13 cellular contexts compared by ENCODE assay signal in genomic region chr12:27243006-27243405, GRCh38. TPM values are rescaled to one million over a fixed set of nuclear protein-coding genes. Genes with fewer than 3 reads are reported as not detected.
DNase-seq lines count a peak whose midpoint lies in the region; ATAC-seq and TF ChIP-seq lines count a peak whose summit lies in the region.
"Had no signal": no experiment of that assay in that cellular context is flagged by ENCODE, and none has a peak within 500 bp of the region (broad histone marks: within the 10 kb centered on the region; RNA-seq: fewer than 3 reads in every experiment).

No MANE protein-coding gene starts in this region.

- TF ChIP-seq CTCF in OCI-LY7 (conservative IDR thresholded peaks at IDR 0.05; ENCODE audit: low read length) (no peak), mesothelial cell of epicardium (IDR thresholded peaks at IDR 0.05; ENCODE audit: unreplicated experiment) (no peak), transverse colon (IDR thresholded peaks at IDR 0.05) (no peak), foreskin keratinocyte (conservative IDR thresholded peaks at IDR 0.05) (no peak), ovary (IDR thresholded peaks at IDR 0.05) (no peak)

- no peak for TF ChIP-seq POLR2A in transverse colon (IDR thresholded peaks at IDR 0.05)
- TF ChIP-seq POLR2A in ovary (IDR thresholded peaks at IDR 0.05), result no peak

- no peaks in the 10 kb centered on the region; the same call in 1 of the 2 replicates for H3K79me2 ChIP-seq in OCI-LY7 (ENCODE audit: insufficient read depth, low read depth, low read length)

- WGBS in transverse colon (ENCODE audit: low coverage in 1 of 2), 2 donors, result 63 to 82% methylated on average over 3 to 4 of the region's 4 CpGs
- WGBS in ovary, 3 donors, result 93 to 96% (median 94%) methylated on average over 4 of the region's 4 CpGs

- no peak for ATAC-seq in activated naive CD8-positive, alpha-beta T cell treated with anti-CD3 and anti-CD28 coated beads, Interleukin-2, amount 50 U/mL, for 24 hours
- no peak for ATAC-seq in foreskin keratinocyte

- H4K20me1 ChIP-seq in OCI-LY7 (ENCODE audit: insufficient read depth, low read length), result no peaks in the 10 kb centered on the region

- peaks cover 14% of the 10 kb centered on the region for H3K4me1 ChIP-seq in OCI-LY7 (ENCODE audit: insufficient read depth, low read length, poor library complexity, severe bottlenecking)
- H3K4me1 ChIP-seq in transverse colon, result peaks cover 2 to 30% (median 14%) of the 10 kb centered on the region in 4 donors
- H3K4me1 ChIP-seq in foreskin keratinocyte, result peaks cover 16% of the 10 kb centered on the region
- peaks cover 3% of the 10 kb centered on the region for H3K4me1 ChIP-seq in ovary (ENCODE audit: insufficient read depth)

- peak overlapping the region; percentile 100 for H2AFZ ChIP-seq in OCI-LY7 (ENCODE audit: low read length)

- no peak overlapping the region for H3K27ac Mint-ChIP-seq in activated naive CD8-positive, alpha-beta T cell
- H3K27ac Mint-ChIP-seq in activated naive CD8-positive, alpha-beta T cell treated with anti-CD3 and anti-CD28 coated beads, Interleukin-2, amount 50 U/mL, for 24 hours, result no peak overlapping the region
- no peak overlapping the region for H3K27ac Mint-ChIP-seq in mesothelial cell of epicardium

- H3K27me3 ChIP-seq in transverse colon (no peaks in the 10 kb centered on the region), foreskin keratinocyte (no peaks in the 10 kb centered on the region), ovary (no peaks in the 10 kb centered on the region)
- H3K27me3 ChIP-seq: heart left ventricle had no signal

- no peaks in the 10 kb centered on the region for H3K27me3 Mint-ChIP-seq in activated naive CD8-positive, alpha-beta T cell
- no peaks in the 10 kb centered on the region for H3K27me3 Mint-ChIP-seq in activated naive CD8-positive, alpha-beta T cell treated with anti-CD3 and anti-CD28 coated beads, Interleukin-2, amount 50 U/mL, for 24 hours
- H3K27me3 Mint-ChIP-seq in mesothelial cell of epicardium (ENCODE audit: low read depth), result no peaks in the 10 kb centered on the region

- peaks cover 4% of the 10 kb centered on the region for H3K36me3 Mint-ChIP-seq in activated naive CD8-positive, alpha-beta T cell
- H3K36me3 Mint-ChIP-seq in activated naive CD8-positive, alpha-beta T cell treated with anti-CD3 and anti-CD28 coated beads, Interleukin-2, amount 50 U/mL, for 24 hours (ENCODE audit: low read depth), result peaks cover 4% of the 10 kb centered on the region
- peaks cover under 1% of the 10 kb centered on the region for H3K36me3 Mint-ChIP-seq in mesothelial cell of epicardium

- in situ Hi-C loops in transverse colon (cut with MboI; ENCODE audit: low pct_ligation_motif_present in 1 of 4, low pct_unique_long_range_greater_than_20kb in 1 of 4, low sequenced_read_pairs in 3 of 4), result loop anchor here in 1 of 4 donors (10.0 kb wide), 1 partner anchor 218 kb away; the partner anchor contains the start of gene MED21

- CTCF ChIA-PET in OCI-LY7 (lab: Charles Lee; ENCODE audit: unreplicated experiment), result no interaction called here

- H3K4me2 ChIP-seq in OCI-LY7 (ENCODE audit: low read length), result no peak overlapping the region

- H3K27ac ChIP-seq in OCI-LY7 (ENCODE audit: low read depth, low read length, poor library complexity, severe bottlenecking) (no peak overlapping the region), transverse colon (peak overlapping the region in 3 of 4 donors; percentile 91 to 94 (median 92)), foreskin keratinocyte (no peak overlapping the region), ovary (no peak overlapping the region)

- no peak for TF ChIP-seq EP300 in transverse colon (IDR thresholded peaks at IDR 0.05; ENCODE audit: low read depth)
- no peak for TF ChIP-seq EP300 in ovary (IDR thresholded peaks at IDR 0.05)

- no peaks in the 10 kb centered on the region for H3K9me2 ChIP-seq in OCI-LY7 (ENCODE audit: insufficient read depth, low read length)

- no peaks in the 10 kb centered on the region for H3K9me3 Mint-ChIP-seq in activated naive CD8-positive, alpha-beta T cell (ENCODE audit: low read depth)
- H3K9me3 Mint-ChIP-seq in activated naive CD8-positive, alpha-beta T cell treated with anti-CD3 and anti-CD28 coated beads, Interleukin-2, amount 50 U/mL, for 24 hours, result peaks cover 5% of the 10 kb centered on the region
- no peaks in the 10 kb centered on the region for H3K9me3 Mint-ChIP-seq in mesothelial cell of epicardium

- no TSS peak for BruUV-seq in OCI-LY7 (replicated peaks; lab: Mats Ljungman, UMichigan)

- H3K4me3 ChIP-seq in OCI-LY7 (ENCODE audit: low read depth, low read length, poor library complexity, severe bottlenecking) (no peak overlapping the region), transverse colon (no peak overlapping the region), ovary (no peak overlapping the region)

- H3K36me3 ChIP-seq in OCI-LY7 (ENCODE audit: insufficient read depth, low read length) (no peaks in the 10 kb centered on the region), transverse colon (no peaks in the 10 kb centered on the region), ovary (no peaks in the 10 kb centered on the region)
- H3K36me3 ChIP-seq: heart left ventricle had no signal

- H3K9me3 ChIP-seq in OCI-LY7 (ENCODE audit: low read length) (peaks cover 10% of the 10 kb centered on the region; the same call in 1 of the 2 replicates), transverse colon (no peaks in the 10 kb centered on the region), ovary (no peaks in the 10 kb centered on the region)

- intact Hi-C loops in OCI-LY7 (cut with micrococcal nuclease; ENCODE audit: unreplicated experiment) (loop anchor here (5.0 kb wide), 1 partner anchor 226 kb away; no protein-coding TSS in a partner anchor), transverse colon (cut with DNase I; ENCODE audit: low total_unique reads) (no loop called here), ovary (cut with DNase I) (loop anchor here in 1 of 4 donors (10.0 kb wide), 1 partner anchor 228 kb away; the partner anchor contains the start of gene TM7SF3)

- peak overlapping the region; percentile 100 for H3K4me3 Mint-ChIP-seq in activated naive CD8-positive, alpha-beta T cell
- no peak overlapping the region for H3K4me3 Mint-ChIP-seq in activated naive CD8-positive, alpha-beta T cell treated with anti-CD3 and anti-CD28 coated beads, Interleukin-2, amount 50 U/mL, for 24 hours
- H3K4me3 Mint-ChIP-seq in mesothelial cell of epicardium, result peak overlapping the region; percentile 99

- no peak for DNase-seq in activated naive CD8-positive, alpha-beta T cell treated with anti-CD3 and anti-CD28 coated beads, Interleukin-2, amount 50 U/mL, for 24 hours
- no peak for DNase-seq in OCI-LY7 (ENCODE audit: low spot score)
- no peak for DNase-seq in mesothelial cell of epicardium (ENCODE audit: low spot score in 2 of 2, unreplicated experiment in 2 of 2)
- no peak for DNase-seq in transverse colon
- DNase-seq in foreskin keratinocyte, result no peak
- DNase-seq in hepatic stellate cell (ENCODE audit: low spot score), result no peak
- no peak for DNase-seq in ovary
- DNase-seq: AML-193; effector memory CD4-positive, alpha-beta T cell; heart left ventricle; Kasumi-1; NCI-H2081 had no signal

- POLR2A ChIA-PET in OCI-LY7 (lab: Charles Lee), result interaction anchor here (0.5 to 3.0 kb wide), 6 partner anchors 16 to 524 kb away, joined by 3 to 14 read pairs (median 4); no protein-coding TSS in a partner anchor

- H3K4me1 Mint-ChIP-seq in activated naive CD8-positive, alpha-beta T cell (ENCODE audit: low read depth), result peaks cover 51% of the 10 kb centered on the region
- H3K4me1 Mint-ChIP-seq in activated naive CD8-positive, alpha-beta T cell treated with anti-CD3 and anti-CD28 coated beads, Interleukin-2, amount 50 U/mL, for 24 hours, result peaks cover 49% of the 10 kb centered on the region
- peaks cover 20% of the 10 kb centered on the region for H3K4me1 Mint-ChIP-seq in mesothelial cell of epicardium

RNA-seq across cellular contexts. Expression of gene STK38L, which starts 1.1 kb away (rescaled TPM):
- 15.2 and 18.9 TPM in 2 replicates for total RNA-seq in OCI-LY7 (2014; rRNA removed; shearing (Covaris generic))
- 29.9 and 31.9 TPM in 2 replicates for total RNA-seq in OCI-LY7 (2022)
- total RNA-seq in mesothelial cell of epicardium, result 46.7 to 48.2 TPM (median 47.0 TPM) in 3 replicates
- 10 to 100 TPM; 18.5 to 51.8 (median 40.9) TPM for total RNA-seq in transverse colon
- 14.8 and 15.0 TPM in 2 replicates for total RNA-seq in foreskin keratinocyte
- polyA plus RNA-seq in foreskin keratinocyte, result 3.3 and 3.8 TPM in 2 replicates
- total RNA-seq in ovary, result 10 to 100 TPM; 13.4 to 23.6 (median 16.8) TPM
- 10 to 100 TPM in 1 of 2 donors, 1 to 10 TPM in 1; 7.4 to 24.7 TPM for polyA plus RNA-seq in ovary

Comparison
In these comparisons a context has a peak if more than half of its experiments do, and no peak if none do; other contexts are left out.
1. H3K27ac ChIP-seq: peak in transverse colon (3 of 4); none in OCI-LY7 (single experiment), foreskin keratinocyte (single experiment) and ovary (0 of 2).